Comparison of ENCODE assay signal across 1 cellular context in the genomic region with DNA sequence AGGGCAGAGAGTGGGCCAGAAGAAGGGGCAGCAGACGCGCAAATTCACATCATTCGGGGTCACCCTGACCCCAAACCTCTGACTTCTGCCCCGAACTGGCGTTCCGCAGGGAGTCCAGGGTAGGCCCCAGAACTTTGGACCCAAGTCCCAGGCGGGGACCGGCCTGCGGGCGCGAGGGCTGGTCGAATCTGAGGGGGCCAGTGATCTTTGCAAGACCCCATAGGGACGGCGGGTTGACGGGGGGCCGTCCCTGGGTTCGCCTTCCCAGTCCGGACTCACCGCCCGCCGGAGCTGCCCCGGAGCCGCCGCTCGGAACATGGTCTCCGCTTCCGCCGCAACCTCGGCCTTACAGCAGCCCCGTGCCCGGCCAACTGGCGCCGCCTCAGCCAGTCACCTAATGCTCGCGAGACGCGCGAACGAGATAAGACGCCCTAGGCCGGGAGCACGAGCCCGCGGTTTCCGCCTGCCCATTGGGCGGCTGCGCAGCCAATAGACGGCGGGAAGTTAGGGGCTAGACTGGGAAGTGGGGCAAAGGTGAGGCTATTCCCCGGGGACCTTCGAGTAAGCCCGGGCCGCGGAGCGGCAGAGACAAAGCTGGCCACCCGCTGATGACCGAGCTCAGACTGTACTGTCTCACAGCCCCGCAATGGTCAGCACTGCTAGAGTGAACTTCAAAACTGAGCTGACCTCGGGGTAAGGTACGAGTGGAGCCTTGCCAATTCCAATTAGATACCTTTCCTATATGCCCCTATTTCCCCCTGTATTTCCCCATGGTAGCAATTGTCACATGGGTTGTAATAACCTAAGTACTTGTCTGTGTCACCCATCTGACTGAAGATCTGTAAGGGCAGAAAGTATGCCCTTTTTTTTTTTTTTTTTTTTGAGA.
TF ChIP-seq lines count a peak whose summit lies in the region.

A gene (minus strand): TSS at position 399 of the 886 bp plus-strand sequence. CDS start 81 bp downstream, at position 318.

TF ChIP-seq in HEK293, 187 proteins besides CTCF, POLR2A, EP300 and RAD21 (continued from another document and continues in another):
- TF ChIP-seq, protein P1, sequence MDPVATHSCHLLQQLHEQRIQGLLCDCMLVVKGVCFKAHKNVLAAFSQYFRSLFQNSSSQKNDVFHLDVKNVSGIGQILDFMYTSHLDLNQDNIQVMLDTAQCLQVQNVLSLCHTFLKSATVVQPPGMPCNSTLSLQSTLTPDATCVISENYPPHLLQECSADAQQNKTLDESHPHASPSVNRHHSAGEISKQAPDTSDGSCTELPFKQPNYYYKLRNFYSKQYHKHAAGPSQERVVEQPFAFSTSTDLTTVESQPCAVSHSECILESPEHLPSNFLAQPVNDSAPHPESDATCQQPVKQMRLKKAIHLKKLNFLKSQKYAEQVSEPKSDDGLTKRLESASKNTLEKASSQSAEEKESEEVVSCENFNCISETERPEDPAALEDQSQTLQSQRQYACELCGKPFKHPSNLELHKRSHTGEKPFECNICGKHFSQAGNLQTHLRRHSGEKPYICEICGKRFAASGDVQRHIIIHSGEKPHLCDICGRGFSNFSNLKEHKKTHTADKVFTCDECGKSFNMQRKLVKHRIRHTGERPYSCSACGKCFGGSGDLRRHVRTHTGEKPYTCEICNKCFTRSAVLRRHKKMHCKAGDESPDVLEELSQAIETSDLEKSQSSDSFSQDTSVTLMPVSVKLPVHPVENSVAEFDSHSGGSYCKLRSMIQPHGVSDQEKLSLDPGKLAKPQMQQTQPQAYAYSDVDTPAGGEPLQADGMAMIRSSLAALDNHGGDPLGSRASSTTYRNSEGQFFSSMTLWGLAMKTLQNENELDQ (tag by site-specific recombination; IDR thresholded peaks at IDR 0.05; ENCODE audit: low read depth): no peak
- no peak for TF ChIP-seq MEIS1 (CRISPR knock-in tag; IDR thresholded peaks at IDR 0.05; ENCODE audit: borderline replicate concordance)
- TF ChIP-seq ZNF585B (tag by site-specific recombination; IDR thresholded peaks at IDR 0.05): no peak
- TF ChIP-seq ZNF501 (tag by site-specific recombination; IDR thresholded peaks at IDR 0.05): peak; percentile 93
- no peak for TF ChIP-seq HOXC10 (CRISPR knock-in tag; IDR thresholded peaks at IDR 0.05)
- TF ChIP-seq, protein P2, sequence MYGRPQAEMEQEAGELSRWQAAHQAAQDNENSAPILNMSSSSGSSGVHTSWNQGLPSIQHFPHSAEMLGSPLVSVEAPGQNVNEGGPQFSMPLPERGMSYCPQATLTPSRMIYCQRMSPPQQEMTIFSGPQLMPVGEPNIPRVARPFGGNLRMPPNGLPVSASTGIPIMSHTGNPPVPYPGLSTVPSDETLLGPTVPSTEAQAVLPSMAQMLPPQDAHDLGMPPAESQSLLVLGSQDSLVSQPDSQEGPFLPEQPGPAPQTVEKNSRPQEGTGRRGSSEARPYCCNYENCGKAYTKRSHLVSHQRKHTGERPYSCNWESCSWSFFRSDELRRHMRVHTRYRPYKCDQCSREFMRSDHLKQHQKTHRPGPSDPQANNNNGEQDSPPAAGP (tag by site-specific recombination; IDR thresholded peaks at IDR 0.05): peak; percentile 60; the same call in 1 of the 2 replicates
- no peak for TF ChIP-seq ZNF211 (tag by site-specific recombination; IDR thresholded peaks at IDR 0.05; ENCODE audit: low read depth)
- TF ChIP-seq, protein P3, sequence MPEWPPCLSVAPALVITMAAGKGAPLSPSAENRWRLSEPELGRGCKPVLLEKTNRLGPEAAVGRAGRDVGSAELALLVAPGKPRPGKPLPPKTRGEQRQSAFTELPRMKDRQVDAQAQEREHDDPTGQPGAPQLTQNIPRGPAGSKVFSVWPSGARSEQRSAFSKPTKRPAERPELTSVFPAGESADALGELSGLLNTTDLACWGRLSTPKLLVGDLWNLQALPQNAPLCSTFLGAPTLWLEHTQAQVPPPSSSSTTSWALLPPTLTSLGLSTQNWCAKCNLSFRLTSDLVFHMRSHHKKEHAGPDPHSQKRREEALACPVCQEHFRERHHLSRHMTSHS (tag by site-specific recombination; IDR thresholded peaks at IDR 0.05): no peak
- TF ChIP-seq REPIN1 (tag by site-specific recombination; IDR thresholded peaks at IDR 0.05; ENCODE audit: low read depth): no peak
- TF ChIP-seq ZNF433 (tag by site-specific recombination; IDR thresholded peaks at IDR 0.05; ENCODE audit: low read depth): no peak
- peak; percentile 28; the same call in 1 of the 2 replicates for TF ChIP-seq ZNF558 (tag by site-specific recombination; IDR thresholded peaks at IDR 0.05)
- TF ChIP-seq ZNF112 (tag by site-specific recombination; IDR thresholded peaks at IDR 0.05): no peak
- TF ChIP-seq GLIS1 (tag by site-specific recombination; IDR thresholded peaks at IDR 0.05): peak; percentile 65; the same call in 1 of the 2 replicates
- TF ChIP-seq ZNF747 (tag by site-specific recombination; IDR thresholded peaks at IDR 0.05): no peak
- peak; percentile 45 for TF ChIP-seq ZNF341 (tag by site-specific recombination; IDR thresholded peaks at IDR 0.05; ENCODE audit: low read depth)
- 0 out of 2 replicates have a peak, but pooled peaks have one; percentile 24 for TF ChIP-seq TRIM28 (IDR thresholded peaks at IDR 0.05; ENCODE audit: borderline replicate concordance, low read length)
- no peak for TF ChIP-seq SETDB1 (IDR thresholded peaks at IDR 0.05; ENCODE audit: insufficient read length, low read length)
- no peak for TF ChIP-seq ZNF664 (tag by site-specific recombination; IDR thresholded peaks at IDR 0.05)
- TF ChIP-seq GLIS2 (tag by site-specific recombination; IDR thresholded peaks at IDR 0.05): no peak; the same call in 1 of the 2 replicates
- peak; percentile 9; the same call in 1 of the 2 replicates for TF ChIP-seq ZNF366 (tag by site-specific recombination; conservative IDR thresholded peaks at IDR 0.05)
- TF ChIP-seq, protein P4, sequence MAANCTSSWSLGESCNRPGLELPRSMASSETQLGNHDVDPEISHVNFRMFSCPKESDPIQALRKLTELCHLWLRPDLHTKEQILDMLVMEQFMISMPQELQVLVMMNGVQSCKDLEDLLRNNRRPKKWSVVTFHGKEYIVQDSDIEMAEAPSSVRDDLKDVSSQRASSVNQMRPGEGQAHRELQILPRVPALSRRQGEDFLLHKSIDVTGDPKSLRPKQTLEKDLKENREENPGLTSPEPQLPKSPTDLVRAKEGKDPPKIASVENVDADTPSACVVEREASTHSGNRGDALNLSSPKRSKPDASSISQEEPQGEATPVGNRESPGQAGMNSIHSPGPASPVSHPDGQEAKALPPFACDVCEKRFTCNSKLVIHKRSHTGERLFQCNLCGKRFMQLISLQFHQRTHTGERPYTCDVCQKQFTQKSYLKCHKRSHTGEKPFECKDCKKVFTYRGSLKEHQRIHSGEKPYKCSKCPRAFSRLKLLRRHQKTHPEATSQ (tag by site-specific recombination; IDR thresholded peaks at IDR 0.05): peak; percentile 46; the same call in 1 of the 2 replicates
- 0 out of 2 replicates have a peak, but pooled peaks have one; percentile 39 for TF ChIP-seq ZNF324 (tag by site-specific recombination; IDR thresholded peaks at IDR 0.05)
- TF ChIP-seq, protein P5, sequence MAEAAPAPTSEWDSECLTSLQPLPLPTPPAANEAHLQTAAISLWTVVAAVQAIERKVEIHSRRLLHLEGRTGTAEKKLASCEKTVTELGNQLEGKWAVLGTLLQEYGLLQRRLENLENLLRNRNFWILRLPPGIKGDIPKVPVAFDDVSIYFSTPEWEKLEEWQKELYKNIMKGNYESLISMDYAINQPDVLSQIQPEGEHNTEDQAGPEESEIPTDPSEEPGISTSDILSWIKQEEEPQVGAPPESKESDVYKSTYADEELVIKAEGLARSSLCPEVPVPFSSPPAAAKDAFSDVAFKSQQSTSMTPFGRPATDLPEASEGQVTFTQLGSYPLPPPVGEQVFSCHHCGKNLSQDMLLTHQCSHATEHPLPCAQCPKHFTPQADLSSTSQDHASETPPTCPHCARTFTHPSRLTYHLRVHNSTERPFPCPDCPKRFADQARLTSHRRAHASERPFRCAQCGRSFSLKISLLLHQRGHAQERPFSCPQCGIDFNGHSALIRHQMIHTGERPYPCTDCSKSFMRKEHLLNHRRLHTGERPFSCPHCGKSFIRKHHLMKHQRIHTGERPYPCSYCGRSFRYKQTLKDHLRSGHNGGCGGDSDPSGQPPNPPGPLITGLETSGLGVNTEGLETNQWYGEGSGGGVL (tag by site-specific recombination; IDR thresholded peaks at IDR 0.05): no peak
- peak; percentile 87 for TF ChIP-seq SP2 (tag by site-specific recombination; IDR thresholded peaks at IDR 0.05)
- TF ChIP-seq ZNF677 (tag by site-specific recombination; IDR thresholded peaks at IDR 0.05): no peak
- TF ChIP-seq, protein P6, sequence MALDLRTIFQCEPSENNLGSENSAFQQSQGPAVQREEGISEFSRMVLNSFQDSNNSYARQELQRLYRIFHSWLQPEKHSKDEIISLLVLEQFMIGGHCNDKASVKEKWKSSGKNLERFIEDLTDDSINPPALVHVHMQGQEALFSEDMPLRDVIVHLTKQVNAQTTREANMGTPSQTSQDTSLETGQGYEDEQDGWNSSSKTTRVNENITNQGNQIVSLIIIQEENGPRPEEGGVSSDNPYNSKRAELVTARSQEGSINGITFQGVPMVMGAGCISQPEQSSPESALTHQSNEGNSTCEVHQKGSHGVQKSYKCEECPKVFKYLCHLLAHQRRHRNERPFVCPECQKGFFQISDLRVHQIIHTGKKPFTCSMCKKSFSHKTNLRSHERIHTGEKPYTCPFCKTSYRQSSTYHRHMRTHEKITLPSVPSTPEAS (tag by site-specific recombination; IDR thresholded peaks at IDR 0.05): no peak; the same call in 1 of the 2 replicates
- TF ChIP-seq ZSCAN23 (tag by site-specific recombination; IDR thresholded peaks at IDR 0.05): no peak
- no peak for TF ChIP-seq ZNF785 (tag by site-specific recombination; IDR thresholded peaks at IDR 0.05)
- TF ChIP-seq, protein P7, sequence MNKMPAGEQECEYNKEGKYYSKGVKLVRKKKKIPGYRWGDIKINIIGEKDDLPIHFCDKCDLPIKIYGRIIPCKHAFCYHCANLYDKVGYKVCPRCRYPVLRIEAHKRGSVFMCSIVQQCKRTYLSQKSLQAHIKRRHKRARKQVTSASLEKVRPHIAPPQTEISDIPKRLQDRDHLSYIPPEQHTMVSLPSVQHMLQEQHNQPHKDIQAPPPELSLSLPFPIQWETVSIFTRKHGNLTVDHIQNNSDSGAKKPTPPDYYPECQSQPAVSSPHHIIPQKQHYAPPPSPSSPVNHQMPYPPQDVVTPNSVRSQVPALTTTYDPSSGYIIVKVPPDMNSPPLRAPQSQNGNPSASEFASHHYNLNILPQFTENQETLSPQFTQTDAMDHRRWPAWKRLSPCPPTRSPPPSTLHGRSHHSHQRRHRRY (tag by site-specific recombination; IDR thresholded peaks at IDR 0.05): no peak
- no peak for TF ChIP-seq ZNF792 (tag by site-specific recombination; IDR thresholded peaks at IDR 0.05)
- peak; percentile 93 for TF ChIP-seq ZFP37 (tag by site-specific recombination; IDR thresholded peaks at IDR 0.05)
- TF ChIP-seq KLF1 (tag by site-specific recombination; IDR thresholded peaks at IDR 0.05): peak; percentile 47
- no peak for TF ChIP-seq KLF9 (tag by site-specific recombination; IDR thresholded peaks at IDR 0.05; ENCODE audit: low read depth)
- TF ChIP-seq, protein P8, sequence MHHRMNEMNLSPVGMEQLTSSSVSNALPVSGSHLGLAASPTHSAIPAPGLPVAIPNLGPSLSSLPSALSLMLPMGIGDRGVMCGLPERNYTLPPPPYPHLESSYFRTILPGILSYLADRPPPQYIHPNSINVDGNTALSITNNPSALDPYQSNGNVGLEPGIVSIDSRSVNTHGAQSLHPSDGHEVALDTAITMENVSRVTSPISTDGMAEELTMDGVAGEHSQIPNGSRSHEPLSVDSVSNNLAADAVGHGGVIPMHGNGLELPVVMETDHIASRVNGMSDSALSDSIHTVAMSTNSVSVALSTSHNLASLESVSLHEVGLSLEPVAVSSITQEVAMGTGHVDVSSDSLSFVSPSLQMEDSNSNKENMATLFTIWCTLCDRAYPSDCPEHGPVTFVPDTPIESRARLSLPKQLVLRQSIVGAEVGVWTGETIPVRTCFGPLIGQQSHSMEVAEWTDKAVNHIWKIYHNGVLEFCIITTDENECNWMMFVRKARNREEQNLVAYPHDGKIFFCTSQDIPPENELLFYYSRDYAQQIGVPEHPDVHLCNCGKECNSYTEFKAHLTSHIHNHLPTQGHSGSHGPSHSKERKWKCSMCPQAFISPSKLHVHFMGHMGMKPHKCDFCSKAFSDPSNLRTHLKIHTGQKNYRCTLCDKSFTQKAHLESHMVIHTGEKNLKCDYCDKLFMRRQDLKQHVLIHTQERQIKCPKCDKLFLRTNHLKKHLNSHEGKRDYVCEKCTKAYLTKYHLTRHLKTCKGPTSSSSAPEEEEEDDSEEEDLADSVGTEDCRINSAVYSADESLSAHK (tag by site-specific recombination; IDR thresholded peaks at IDR 0.05): no peak
- TF ChIP-seq ZNF311 (tag by site-specific recombination; IDR thresholded peaks at IDR 0.05; ENCODE audit: borderline replicate concordance): no peak
- TF ChIP-seq ZNF37A (tag by site-specific recombination; IDR thresholded peaks at IDR 0.05): no peak
- peak; percentile 83 for TF ChIP-seq ZBTB8A (tag by site-specific recombination; IDR thresholded peaks at IDR 0.05)
- TF ChIP-seq OSR2 (tag by site-specific recombination; IDR thresholded peaks at IDR 0.05): no peak; the same call in 1 of the 2 replicates
- TF ChIP-seq GFI1B (tag by site-specific recombination; IDR thresholded peaks at IDR 0.05): no peak
- peak; percentile 39; the same call in 1 of the 2 replicates for TF ChIP-seq ZFP69B (tag by site-specific recombination; IDR thresholded peaks at IDR 0.05)
- no peak for TF ChIP-seq ZNF214 (tag by site-specific recombination; IDR thresholded peaks at IDR 0.05; ENCODE audit: borderline replicate concordance)
- TF ChIP-seq ZFP3 (tag by site-specific recombination; IDR thresholded peaks at IDR 0.05; ENCODE audit: low read depth): no peak
- TF ChIP-seq, protein P9, sequence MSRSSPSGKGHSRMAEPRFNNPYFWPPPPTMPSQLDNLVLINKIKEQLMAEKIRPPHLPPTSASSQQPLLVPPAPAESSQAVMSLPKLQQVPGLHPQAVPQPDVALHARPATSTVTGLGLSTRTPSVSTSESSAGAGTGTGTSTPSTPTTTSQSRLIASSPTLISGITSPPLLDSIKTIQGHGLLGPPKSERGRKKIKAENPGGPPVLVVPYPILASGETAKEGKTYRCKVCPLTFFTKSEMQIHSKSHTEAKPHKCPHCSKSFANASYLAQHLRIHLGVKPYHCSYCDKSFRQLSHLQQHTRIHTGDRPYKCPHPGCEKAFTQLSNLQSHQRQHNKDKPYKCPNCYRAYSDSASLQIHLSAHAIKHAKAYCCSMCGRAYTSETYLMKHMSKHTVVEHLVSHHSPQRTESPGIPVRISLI (tag by site-specific recombination; IDR thresholded peaks at IDR 0.05): peak; percentile 66; the same call in 1 of the 2 replicates
- no peak for TF ChIP-seq ZNF394 (tag by site-specific recombination; IDR thresholded peaks at IDR 0.05; ENCODE audit: borderline replicate concordance)
- TF ChIP-seq, protein P10, sequence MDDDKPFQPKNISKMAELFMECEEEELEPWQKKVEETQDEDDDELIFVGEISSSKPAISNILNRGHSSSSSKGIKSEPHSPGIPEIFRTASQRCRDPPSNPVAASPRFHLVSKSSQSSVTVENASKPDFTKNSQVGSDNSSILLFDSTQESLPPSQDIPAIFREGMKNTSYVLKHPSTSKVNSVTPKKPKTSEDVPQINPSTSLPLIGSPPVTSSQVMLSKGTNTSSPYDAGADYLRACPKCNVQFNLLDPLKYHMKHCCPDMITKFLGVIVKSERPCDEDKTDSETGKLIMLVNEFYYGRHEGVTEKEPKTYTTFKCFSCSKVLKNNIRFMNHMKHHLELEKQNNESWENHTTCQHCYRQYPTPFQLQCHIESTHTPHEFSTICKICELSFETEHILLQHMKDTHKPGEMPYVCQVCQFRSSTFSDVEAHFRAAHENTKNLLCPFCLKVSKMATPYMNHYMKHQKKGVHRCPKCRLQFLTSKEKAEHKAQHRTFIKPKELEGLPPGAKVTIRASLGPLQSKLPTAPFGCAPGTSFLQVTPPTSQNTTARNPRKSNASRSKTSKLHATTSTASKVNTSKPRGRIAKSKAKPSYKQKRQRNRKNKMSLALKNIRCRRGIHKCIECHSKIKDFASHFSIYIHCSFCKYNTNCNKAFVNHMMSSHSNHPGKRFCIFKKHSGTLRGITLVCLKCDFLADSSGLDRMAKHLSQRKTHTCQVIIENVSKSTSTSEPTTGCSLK (tag by site-specific recombination; IDR thresholded peaks at IDR 0.05): no peak
